Comparison of ENCODE assay signal across 1 cellular context in genomic region chr2:219533930-219534661, GRCh38.
TF ChIP-seq lines count a peak whose summit lies in the region.

No MANE protein-coding gene starts in this region.

TF ChIP-seq in H1, 55 proteins besides CTCF, POLR2A, EP300 and RAD21:
- TF ChIP-seq TAF7 (optimal IDR thresholded peaks at IDR 0.05; ENCODE audit: borderline replicate concordance, low read depth, low read length) (no peak), KDM1A (IDR thresholded peaks at IDR 0.05; ENCODE audit: borderline replicate concordance, low read length) (no peak), CHD7 (IDR thresholded peaks at IDR 0.05; ENCODE audit: insufficient replicate concordance, low read length) (no peak), TEAD4 (IDR thresholded peaks at IDR 0.05; ENCODE audit: low read depth, low read length) (no peak), POU5F1 (IDR thresholded peaks at IDR 0.05; ENCODE audit: low read depth, low read length) (no peak), BACH1 (IDR thresholded peaks at IDR 0.05; ENCODE audit: low read length) (no peak), SIRT6 (IDR thresholded peaks at IDR 0.05; ENCODE audit: low read length) (no peak), POLR2AphosphoS5 (IDR thresholded peaks at IDR 0.05; ENCODE audit: low read depth, low read length) (no peak), ZNF274 (IDR thresholded peaks at IDR 0.05; ENCODE audit: borderline replicate concordance, extremely low read depth, low read length) (no peak), RNF2 (IDR thresholded peaks at IDR 0.05; ENCODE audit: borderline replicate concordance, low read depth, low read length, missing control alignments, poor library complexity, severe bottlenecking) (no peak), SUZ12 (IDR thresholded peaks at IDR 0.05; ENCODE audit: low read length) (no peak), TCF12 (IDR thresholded peaks at IDR 0.05; ENCODE audit: low read depth, low read length) (no peak), BRCA1 (IDR thresholded peaks at IDR 0.05; ENCODE audit: low read depth, low read length) (no peak)
TF ChIP-seq in H1: peak in this region for 0.
